In the genomic region with DNA sequence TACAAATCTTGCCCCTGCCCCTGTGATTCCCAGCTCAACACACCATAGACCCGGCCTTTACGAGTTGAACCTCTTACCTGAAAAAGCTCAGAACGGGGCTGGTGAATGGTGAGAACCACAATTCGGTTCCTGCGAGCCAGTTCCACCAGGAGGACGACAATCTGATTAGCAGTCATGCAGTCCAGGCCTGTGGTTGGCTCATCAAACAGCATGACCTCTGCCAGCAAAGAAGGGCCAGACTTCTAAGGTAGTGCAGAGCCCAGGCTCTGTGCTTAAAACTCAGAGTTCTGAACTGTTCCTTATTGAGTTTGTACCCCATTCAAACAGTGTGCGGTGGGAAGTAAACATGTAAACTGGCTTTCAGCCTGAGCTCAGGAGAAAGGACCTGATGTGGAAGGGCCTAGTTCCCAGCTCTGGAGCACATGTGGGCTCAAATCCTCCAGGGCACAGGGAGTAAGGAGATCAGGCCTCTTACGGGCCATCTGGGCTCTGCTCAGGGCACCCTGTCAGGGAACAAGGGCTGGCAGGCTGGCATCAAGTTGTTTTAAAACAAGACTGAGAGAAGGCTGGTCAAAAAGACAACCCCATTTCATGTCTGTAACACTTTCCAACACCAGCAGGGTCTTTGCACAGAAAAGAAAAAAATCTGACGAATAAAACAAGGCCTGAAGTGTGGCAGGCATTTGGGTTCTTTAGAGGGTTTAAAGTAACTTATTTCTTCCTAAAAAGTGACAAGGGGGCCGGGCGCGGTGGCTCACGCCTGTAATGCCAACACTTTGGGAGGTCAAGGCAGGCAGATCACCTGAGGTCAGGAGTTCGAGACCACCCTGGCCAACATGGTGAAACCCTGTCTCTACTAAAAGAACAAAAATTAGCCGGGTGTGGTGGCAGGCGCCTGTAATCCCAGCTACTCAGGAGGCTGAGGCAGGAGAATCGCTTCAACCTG, we compare ENCODE assay signal across 2 cellular contexts.
TF ChIP-seq lines count a peak whose summit lies in the region.

No MANE protein-coding gene starts in this region.

TF ChIP-seq in K562, 482 proteins besides CTCF, POLR2A, EP300 and RAD21:
- TF ChIP-seq, protein P1, sequence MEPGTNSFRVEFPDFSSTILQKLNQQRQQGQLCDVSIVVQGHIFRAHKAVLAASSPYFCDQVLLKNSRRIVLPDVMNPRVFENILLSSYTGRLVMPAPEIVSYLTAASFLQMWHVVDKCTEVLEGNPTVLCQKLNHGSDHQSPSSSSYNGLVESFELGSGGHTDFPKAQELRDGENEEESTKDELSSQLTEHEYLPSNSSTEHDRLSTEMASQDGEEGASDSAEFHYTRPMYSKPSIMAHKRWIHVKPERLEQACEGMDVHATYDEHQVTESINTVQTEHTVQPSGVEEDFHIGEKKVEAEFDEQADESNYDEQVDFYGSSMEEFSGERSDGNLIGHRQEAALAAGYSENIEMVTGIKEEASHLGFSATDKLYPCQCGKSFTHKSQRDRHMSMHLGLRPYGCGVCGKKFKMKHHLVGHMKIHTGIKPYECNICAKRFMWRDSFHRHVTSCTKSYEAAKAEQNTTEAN (CRISPR knock-in tag; IDR thresholded peaks at IDR 0.05), result no peak
- TF ChIP-seq CXXC5 (CRISPR knock-in tag; IDR thresholded peaks at IDR 0.05) (no peak), THRA (IDR thresholded peaks at IDR 0.05) (no peak), E2F5 (CRISPR knock-in tag; IDR thresholded peaks at IDR 0.05) (no peak), MEF2A (IDR thresholded peaks at IDR 0.05; ENCODE audit: control insufficient read depth, low read depth, low read length) (no peak)

TF ChIP-seq in liver, 16 proteins besides CTCF, POLR2A, EP300 and RAD21:
- TF ChIP-seq JUND (IDR thresholded peaks at IDR 0.05) (no peak), ZBTB33 (IDR thresholded peaks at IDR 0.05) (no peak), HNF4G (IDR thresholded peaks at IDR 0.05) (no peak), EGR1 (IDR thresholded peaks at IDR 0.05; ENCODE audit: low read depth in 2 of 2) (no peak), TAF1 (conservative IDR thresholded peaks at IDR 0.05) (no peak), YY1 (IDR thresholded peaks at IDR 0.05) (no peak), SP1 (IDR thresholded peaks at IDR 0.05) (no peak), GABPA (IDR thresholded peaks at IDR 0.05 in 1 of 2, conservative IDR thresholded peaks at IDR 0.05 in 1 of 2) (no peak), RXRA (IDR thresholded peaks at IDR 0.05) (no peak), FOXA1 (IDR thresholded peaks at IDR 0.05) (no peak), FOXA2 (IDR thresholded peaks at IDR 0.05) (no peak), NR2F2 (IDR thresholded peaks at IDR 0.05) (no peak), HNF4A (conservative IDR thresholded peaks at IDR 0.05) (no peak)
- TF ChIP-seq, protein P2, sequence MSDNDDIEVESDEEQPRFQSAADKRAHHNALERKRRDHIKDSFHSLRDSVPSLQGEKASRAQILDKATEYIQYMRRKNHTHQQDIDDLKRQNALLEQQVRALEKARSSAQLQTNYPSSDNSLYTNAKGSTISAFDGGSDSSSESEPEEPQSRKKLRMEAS (IDR thresholded peaks at IDR 0.05), result no peak
- TF ChIP-seq, protein P3, sequence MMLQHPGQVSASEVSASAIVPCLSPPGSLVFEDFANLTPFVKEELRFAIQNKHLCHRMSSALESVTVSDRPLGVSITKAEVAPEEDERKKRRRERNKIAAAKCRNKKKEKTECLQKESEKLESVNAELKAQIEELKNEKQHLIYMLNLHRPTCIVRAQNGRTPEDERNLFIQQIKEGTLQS (IDR thresholded peaks at IDR 0.05), result no peak
- TF ChIP-seq, protein P4, sequence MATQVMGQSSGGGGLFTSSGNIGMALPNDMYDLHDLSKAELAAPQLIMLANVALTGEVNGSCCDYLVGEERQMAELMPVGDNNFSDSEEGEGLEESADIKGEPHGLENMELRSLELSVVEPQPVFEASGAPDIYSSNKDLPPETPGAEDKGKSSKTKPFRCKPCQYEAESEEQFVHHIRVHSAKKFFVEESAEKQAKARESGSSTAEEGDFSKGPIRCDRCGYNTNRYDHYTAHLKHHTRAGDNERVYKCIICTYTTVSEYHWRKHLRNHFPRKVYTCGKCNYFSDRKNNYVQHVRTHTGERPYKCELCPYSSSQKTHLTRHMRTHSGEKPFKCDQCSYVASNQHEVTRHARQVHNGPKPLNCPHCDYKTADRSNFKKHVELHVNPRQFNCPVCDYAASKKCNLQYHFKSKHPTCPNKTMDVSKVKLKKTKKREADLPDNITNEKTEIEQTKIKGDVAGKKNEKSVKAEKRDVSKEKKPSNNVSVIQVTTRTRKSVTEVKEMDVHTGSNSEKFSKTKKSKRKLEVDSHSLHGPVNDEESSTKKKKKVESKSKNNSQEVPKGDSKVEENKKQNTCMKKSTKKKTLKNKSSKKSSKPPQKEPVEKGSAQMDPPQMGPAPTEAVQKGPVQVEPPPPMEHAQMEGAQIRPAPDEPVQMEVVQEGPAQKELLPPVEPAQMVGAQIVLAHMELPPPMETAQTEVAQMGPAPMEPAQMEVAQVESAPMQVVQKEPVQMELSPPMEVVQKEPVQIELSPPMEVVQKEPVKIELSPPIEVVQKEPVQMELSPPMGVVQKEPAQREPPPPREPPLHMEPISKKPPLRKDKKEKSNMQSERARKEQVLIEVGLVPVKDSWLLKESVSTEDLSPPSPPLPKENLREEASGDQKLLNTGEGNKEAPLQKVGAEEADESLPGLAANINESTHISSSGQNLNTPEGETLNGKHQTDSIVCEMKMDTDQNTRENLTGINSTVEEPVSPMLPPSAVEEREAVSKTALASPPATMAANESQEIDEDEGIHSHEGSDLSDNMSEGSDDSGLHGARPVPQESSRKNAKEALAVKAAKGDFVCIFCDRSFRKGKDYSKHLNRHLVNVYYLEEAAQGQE (IDR thresholded peaks at IDR 0.05), result no peak
